In the genomic region with DNA sequence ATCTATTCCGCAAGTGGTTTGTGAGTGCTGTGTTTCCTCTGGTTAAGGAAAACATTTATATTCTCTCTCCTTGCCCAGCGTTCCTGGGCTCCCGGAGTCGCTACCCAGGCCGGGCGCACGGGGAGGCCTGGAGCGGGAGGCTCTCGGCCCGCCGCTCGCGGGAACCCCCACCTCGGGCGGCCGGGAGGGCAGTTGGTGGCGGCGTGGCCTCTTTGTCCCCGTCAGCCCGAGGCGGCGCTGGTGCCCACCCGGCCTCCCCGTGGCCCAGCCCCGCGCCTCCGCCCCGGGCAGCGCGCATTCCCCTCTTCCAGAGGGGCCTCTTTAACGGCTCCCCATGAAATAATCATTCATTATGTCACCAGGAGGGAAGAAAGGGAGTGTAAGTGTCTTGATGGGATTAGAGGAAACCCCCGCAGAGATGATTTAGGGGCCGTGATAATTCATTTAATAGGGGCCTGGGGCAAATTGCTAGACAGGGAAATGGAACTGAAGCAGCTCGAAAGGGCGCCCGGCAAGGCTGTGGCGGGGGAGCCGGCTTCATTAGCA, we compare ENCODE assay signal across 10 cellular contexts.
DNase-seq lines count a peak whose midpoint lies in the region; ATAC-seq and TF ChIP-seq lines count a peak whose summit lies in the region.
"Had no signal": no experiment of that assay in that cellular context is flagged by ENCODE, and none has a peak within 500 bp of the region (broad histone marks: within the 10 kb centered on the region; RNA-seq: fewer than 3 reads in every experiment).

No MANE protein-coding gene starts in this region.

- H3K36me3 Mint-ChIP-seq in chondrocyte (ENCODE audit: low read depth): no peaks in the 10 kb centered on the region

- CTCF ChIA-PET in A673 (lab: Charles Lee): no interaction called here
- CTCF ChIA-PET in HEK293 (lab: Yijun Ruan, JAX): interaction anchor here (0.7 kb wide), 1 partner anchor 790 kb away, joined by 3 read pairs; no protein-coding TSS in a partner anchor

- peaks cover 12% of the 10 kb centered on the region for H3K4me1 ChIP-seq in A673 (ENCODE audit: insufficient read depth, low read length, poor library complexity, severe bottlenecking)
- H3K4me1 ChIP-seq in HEK293 (ENCODE audit: control insufficient read depth, insufficient read depth, low read length): no peaks in the 10 kb centered on the region

- BruUV-seq in A673 (replicated peaks; lab: Mats Ljungman, UMichigan): no TSS peak

- H3K4me3 Mint-ChIP-seq in chondrocyte (ENCODE audit: unreplicated experiment): peak overlapping the region; percentile 9

- H3K4me1 Mint-ChIP-seq in chondrocyte (ENCODE audit: low read depth): no peaks in the 10 kb centered on the region

- no peak for ATAC-seq in GM21360 (IDR thresholded peaks at IDR 0.05; ENCODE audit: unreplicated experiment)

- DNase-seq in A673 (ENCODE audit: low spot score) (peak; percentile 95), chondrocyte (ENCODE audit: low spot score) (no peak), left kidney (ENCODE audit: low read depth, low spot score) (peak; percentile 79), NCI-H1092 treated with DMSO at 0.1 percent for 48 hours (lab: John Stamatoyannopoulos, UW) (no peak), foreskin melanocyte (no peak), MG63 (no peak)
- DNase-seq: activated CD4-positive, CD25-positive, alpha-beta regulatory T cell treated with anti-CD3 and anti-CD28 coated beads, Interleukin-2, amount 50 U/mL, for 72 hours; activated T-cell treated with anti-CD3 and anti-CD28 coated beads, Interleukin-2, amount 50 U/mL, for 1 hour had no signal

- peaks cover 6% of the 10 kb centered on the region for H3K9me3 ChIP-seq in A673 (ENCODE audit: low read depth, low read length, poor library complexity, severe bottlenecking)
- H3K9me3 ChIP-seq in HEK293 (ENCODE audit: control insufficient read depth, insufficient read depth, low read depth, low read length): no peaks in the 10 kb centered on the region
- peaks cover 6% of the 10 kb centered on the region; the same call in 1 of the 2 replicates for H3K9me3 ChIP-seq in MG63

- H3K27ac Mint-ChIP-seq in chondrocyte (ENCODE audit: unreplicated experiment): no peak overlapping the region

- TF ChIP-seq CTCF in A673 (conservative IDR thresholded peaks at IDR 0.05; ENCODE audit: low read depth, low read length): no peak
- no peak for TF ChIP-seq CTCF in HEK293 (tag by site-specific recombination; IDR thresholded peaks at IDR 0.05)
- peak; percentile 14 for TF ChIP-seq CTCF in chondrocyte (IDR thresholded peaks at IDR 0.05)

- intact Hi-C loops in A673 (cut with micrococcal nuclease; ENCODE audit: unreplicated experiment): loop anchor here (10.0 kb wide), 1 partner anchor 323 kb away; the partner anchor contains the start of gene OTP

- POLR2A ChIA-PET in A673 (lab: Charles Lee; ENCODE audit: low non-redundant PET): no interaction called here
- POLR2A ChIA-PET in HEK293 (lab: Yijun Ruan, JAX): no interaction called here

- H3K4me3 ChIP-seq in A673 (ENCODE audit: low read depth, low read length, poor library complexity, severe bottlenecking) (no peak overlapping the region), HEK293 (ENCODE audit: low read depth, low read length) (no peak overlapping the region), MG63 (no peak overlapping the region)

- peaks cover 17% of the 10 kb centered on the region for H3K27me3 Mint-ChIP-seq in chondrocyte (ENCODE audit: low read depth)

- H3K27ac ChIP-seq in A673 (ENCODE audit: low read depth, low read length, poor library complexity, severe bottlenecking): no peak overlapping the region
- H3K27ac ChIP-seq in HEK293 (ENCODE audit: extremely low read depth, low read depth, low read length): no peak overlapping the region

- no peaks in the 10 kb centered on the region for H3K9me3 Mint-ChIP-seq in chondrocyte (ENCODE audit: low read depth)

- H3K27me3 ChIP-seq in A673 (replicated peaks; ENCODE audit: insufficient read depth, low read depth, low read length, poor library complexity) (peaks cover 99% of the 10 kb centered on the region), MG63 (no peaks in the 10 kb centered on the region)

- no peaks in the 10 kb centered on the region for H3K36me3 ChIP-seq in A673 (ENCODE audit: insufficient read depth, low read length, poor library complexity, severe bottlenecking)
- H3K36me3 ChIP-seq in HEK293 (ENCODE audit: control insufficient read depth in 2 of 2, insufficient read depth in 1 of 2, low read length in 2 of 2): no peaks in the 10 kb centered on the region
- no peaks in the 10 kb centered on the region for H3K36me3 ChIP-seq in MG63

TF ChIP-seq in HEK293, 187 proteins besides CTCF, POLR2A, EP300 and RAD21 (continues in another document):
- TF ChIP-seq ZSCAN18 (tag by site-specific recombination; IDR thresholded peaks at IDR 0.05): no peak
- no peak for TF ChIP-seq ZNF19 (tag by site-specific recombination; IDR thresholded peaks at IDR 0.05; ENCODE audit: low read depth)
- TF ChIP-seq ZNF473 (tag by site-specific recombination; IDR thresholded peaks at IDR 0.05): no peak
- peak; percentile 99 for TF ChIP-seq IKZF3 (tag by site-specific recombination; IDR thresholded peaks at IDR 0.05)
- no peak for TF ChIP-seq ZNF10 (tag by site-specific recombination; IDR thresholded peaks at IDR 0.05)
- TF ChIP-seq GLIS1 (tag by site-specific recombination; IDR thresholded peaks at IDR 0.05): peak; percentile 96
- no peak for TF ChIP-seq YY2 (tag by site-specific recombination; IDR thresholded peaks at IDR 0.05)
- TF ChIP-seq, protein P1, sequence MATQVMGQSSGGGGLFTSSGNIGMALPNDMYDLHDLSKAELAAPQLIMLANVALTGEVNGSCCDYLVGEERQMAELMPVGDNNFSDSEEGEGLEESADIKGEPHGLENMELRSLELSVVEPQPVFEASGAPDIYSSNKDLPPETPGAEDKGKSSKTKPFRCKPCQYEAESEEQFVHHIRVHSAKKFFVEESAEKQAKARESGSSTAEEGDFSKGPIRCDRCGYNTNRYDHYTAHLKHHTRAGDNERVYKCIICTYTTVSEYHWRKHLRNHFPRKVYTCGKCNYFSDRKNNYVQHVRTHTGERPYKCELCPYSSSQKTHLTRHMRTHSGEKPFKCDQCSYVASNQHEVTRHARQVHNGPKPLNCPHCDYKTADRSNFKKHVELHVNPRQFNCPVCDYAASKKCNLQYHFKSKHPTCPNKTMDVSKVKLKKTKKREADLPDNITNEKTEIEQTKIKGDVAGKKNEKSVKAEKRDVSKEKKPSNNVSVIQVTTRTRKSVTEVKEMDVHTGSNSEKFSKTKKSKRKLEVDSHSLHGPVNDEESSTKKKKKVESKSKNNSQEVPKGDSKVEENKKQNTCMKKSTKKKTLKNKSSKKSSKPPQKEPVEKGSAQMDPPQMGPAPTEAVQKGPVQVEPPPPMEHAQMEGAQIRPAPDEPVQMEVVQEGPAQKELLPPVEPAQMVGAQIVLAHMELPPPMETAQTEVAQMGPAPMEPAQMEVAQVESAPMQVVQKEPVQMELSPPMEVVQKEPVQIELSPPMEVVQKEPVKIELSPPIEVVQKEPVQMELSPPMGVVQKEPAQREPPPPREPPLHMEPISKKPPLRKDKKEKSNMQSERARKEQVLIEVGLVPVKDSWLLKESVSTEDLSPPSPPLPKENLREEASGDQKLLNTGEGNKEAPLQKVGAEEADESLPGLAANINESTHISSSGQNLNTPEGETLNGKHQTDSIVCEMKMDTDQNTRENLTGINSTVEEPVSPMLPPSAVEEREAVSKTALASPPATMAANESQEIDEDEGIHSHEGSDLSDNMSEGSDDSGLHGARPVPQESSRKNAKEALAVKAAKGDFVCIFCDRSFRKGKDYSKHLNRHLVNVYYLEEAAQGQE (tag by site-specific recombination; IDR thresholded peaks at IDR 0.05): no peak
- TF ChIP-seq ZNF202 (tag by site-specific recombination; IDR thresholded peaks at IDR 0.05; ENCODE audit: borderline replicate concordance): no peak
- TF ChIP-seq ZNF529 (tag by site-specific recombination; IDR thresholded peaks at IDR 0.05; ENCODE audit: insufficient replicate concordance): no peak
- TF ChIP-seq ZNF112 (tag by site-specific recombination; IDR thresholded peaks at IDR 0.05): no peak
- no peak for TF ChIP-seq ZNF768 (tag by site-specific recombination; IDR thresholded peaks at IDR 0.05)
- peak; percentile 74 for TF ChIP-seq OSR2 (tag by site-specific recombination; IDR thresholded peaks at IDR 0.05)
- TF ChIP-seq ZNF626 (tag by site-specific recombination; IDR thresholded peaks at IDR 0.05): no peak
- peak; percentile 58 for TF ChIP-seq ZNF596 (tag by site-specific recombination; IDR thresholded peaks at IDR 0.05)
- peak; percentile 53; the same call in 1 of the 2 replicates for TF ChIP-seq ZBTB17 (tag by site-specific recombination; IDR thresholded peaks at IDR 0.05)

Comparison
In these comparisons a context has a peak if more than half of its experiments do, and no peak if none do; other contexts are left out.
1. DNase-seq: peak in A673 (single experiment) and left kidney (single experiment); none in chondrocyte (single experiment), NCI-H1092 treated with DMSO at 0.1 percent for 48 hours (single experiment), foreskin melanocyte (single experiment) and MG63 (single experiment).